ENCODE assay signal across 1 cellular context in the genomic region with DNA sequence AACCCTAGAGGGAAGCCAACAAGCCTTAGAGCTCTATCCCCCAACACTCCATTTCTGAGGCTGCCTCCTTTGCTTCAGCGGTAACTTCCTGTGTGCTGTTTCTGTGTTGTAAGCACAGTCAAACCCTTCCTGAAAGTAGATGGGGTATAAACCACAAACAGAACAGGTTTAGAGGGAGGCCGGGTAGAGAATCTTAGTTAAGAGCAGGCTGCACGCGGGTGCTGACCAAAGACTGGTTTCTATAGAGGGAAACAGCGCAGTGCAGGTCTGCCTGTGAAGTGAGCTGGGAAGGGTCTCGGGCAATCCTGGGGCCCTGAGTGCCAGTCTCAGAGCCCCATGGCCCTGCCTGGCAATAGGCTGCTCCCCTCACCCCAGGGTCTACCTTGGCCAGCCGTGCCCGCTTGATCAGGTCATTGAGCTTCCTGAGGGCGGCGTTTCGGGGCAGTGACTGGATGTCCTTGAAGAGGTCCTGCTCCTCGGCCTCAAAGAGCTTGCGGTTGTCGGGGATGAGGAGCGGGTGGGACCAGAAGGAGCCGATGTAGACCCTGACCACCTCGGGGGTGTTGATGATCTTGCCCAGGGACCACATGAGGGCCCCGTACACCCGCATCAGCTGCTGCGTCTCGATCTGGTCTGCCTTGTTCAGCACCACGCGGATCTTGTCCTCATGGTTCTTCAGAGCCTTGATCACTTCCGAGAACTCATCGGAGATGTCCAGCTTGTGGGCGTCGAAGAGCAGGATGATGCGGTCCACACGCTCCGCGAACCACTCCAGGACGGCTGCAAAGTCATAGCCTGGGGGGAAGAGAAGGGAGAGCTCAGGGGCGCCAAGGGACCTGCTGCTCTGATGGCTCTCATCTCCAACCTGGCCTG.
TF ChIP-seq lines count a peak whose summit lies in the region.

No MANE protein-coding gene starts in this region.

TF ChIP-seq in SK-N-SH, 30 proteins besides CTCF, POLR2A, EP300 and RAD21 (continued from another document):
- TF ChIP-seq SMC3 (IDR thresholded peaks at IDR 0.05; ENCODE audit: low read depth, low read length), result no peak
- TF ChIP-seq YY1 (IDR thresholded peaks at IDR 0.05; ENCODE audit: low read depth), result no peak
- TF ChIP-seq POLR2AphosphoS5 (IDR thresholded peaks at IDR 0.05; ENCODE audit: low read depth, low read length), result no peak
- TF ChIP-seq, protein P1, sequence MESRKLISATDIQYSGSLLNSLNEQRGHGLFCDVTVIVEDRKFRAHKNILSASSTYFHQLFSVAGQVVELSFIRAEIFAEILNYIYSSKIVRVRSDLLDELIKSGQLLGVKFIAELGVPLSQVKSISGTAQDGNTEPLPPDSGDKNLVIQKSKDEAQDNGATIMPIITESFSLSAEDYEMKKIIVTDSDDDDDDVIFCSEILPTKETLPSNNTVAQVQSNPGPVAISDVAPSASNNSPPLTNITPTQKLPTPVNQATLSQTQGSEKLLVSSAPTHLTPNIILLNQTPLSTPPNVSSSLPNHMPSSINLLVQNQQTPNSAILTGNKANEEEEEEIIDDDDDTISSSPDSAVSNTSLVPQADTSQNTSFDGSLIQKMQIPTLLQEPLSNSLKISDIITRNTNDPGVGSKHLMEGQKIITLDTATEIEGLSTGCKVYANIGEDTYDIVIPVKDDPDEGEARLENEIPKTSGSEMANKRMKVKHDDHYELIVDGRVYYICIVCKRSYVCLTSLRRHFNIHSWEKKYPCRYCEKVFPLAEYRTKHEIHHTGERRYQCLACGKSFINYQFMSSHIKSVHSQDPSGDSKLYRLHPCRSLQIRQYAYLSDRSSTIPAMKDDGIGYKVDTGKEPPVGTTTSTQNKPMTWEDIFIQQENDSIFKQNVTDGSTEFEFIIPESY (IDR thresholded peaks at IDR 0.05; ENCODE audit: borderline replicate concordance, low read depth), result no peak
- TF ChIP-seq, protein P2, sequence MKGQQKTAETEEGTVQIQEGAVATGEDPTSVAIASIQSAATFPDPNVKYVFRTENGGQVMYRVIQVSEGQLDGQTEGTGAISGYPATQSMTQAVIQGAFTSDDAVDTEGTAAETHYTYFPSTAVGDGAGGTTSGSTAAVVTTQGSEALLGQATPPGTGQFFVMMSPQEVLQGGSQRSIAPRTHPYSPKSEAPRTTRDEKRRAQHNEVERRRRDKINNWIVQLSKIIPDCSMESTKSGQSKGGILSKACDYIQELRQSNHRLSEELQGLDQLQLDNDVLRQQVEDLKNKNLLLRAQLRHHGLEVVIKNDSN (IDR thresholded peaks at IDR 0.05; ENCODE audit: borderline replicate concordance, low read depth), result no peak
- no peak for TF ChIP-seq MXI1 (IDR thresholded peaks at IDR 0.05; ENCODE audit: low read depth, low read length)
- TF ChIP-seq FOXJ3 (CRISPR knock-in tag; IDR thresholded peaks at IDR 0.05), result no peak
- no peak for TF ChIP-seq SIN3A (IDR thresholded peaks at IDR 0.05; ENCODE audit: borderline replicate concordance, low read depth, low read length)
- TF ChIP-seq TAF1 (IDR thresholded peaks at IDR 0.05; ENCODE audit: borderline replicate concordance, low read depth, low read length), result no peak
- TF ChIP-seq JUND (IDR thresholded peaks at IDR 0.05), result no peak
- no peak for TF ChIP-seq GATA2 (CRISPR knock-in tag; IDR thresholded peaks at IDR 0.05)
- TF ChIP-seq TCF12 (IDR thresholded peaks at IDR 0.05), result no peak
- TF ChIP-seq ELF1 (IDR thresholded peaks at IDR 0.05), result no peak
- TF ChIP-seq TEAD4 (IDR thresholded peaks at IDR 0.05; ENCODE audit: borderline replicate concordance, insufficient read depth), result no peak
- TF ChIP-seq, protein P3, sequence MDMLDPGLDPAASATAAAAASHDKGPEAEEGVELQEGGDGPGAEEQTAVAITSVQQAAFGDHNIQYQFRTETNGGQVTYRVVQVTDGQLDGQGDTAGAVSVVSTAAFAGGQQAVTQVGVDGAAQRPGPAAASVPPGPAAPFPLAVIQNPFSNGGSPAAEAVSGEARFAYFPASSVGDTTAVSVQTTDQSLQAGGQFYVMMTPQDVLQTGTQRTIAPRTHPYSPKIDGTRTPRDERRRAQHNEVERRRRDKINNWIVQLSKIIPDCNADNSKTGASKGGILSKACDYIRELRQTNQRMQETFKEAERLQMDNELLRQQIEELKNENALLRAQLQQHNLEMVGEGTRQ (IDR thresholded peaks at IDR 0.05; ENCODE audit: borderline replicate concordance, low read depth, low read length), result no peak
- TF ChIP-seq FOSL2 (IDR thresholded peaks at IDR 0.05; ENCODE audit: borderline replicate concordance, low read depth), result no peak
